In genomic region chr12:57549909-57550627, GRCh38 we compare ENCODE assay signal across 8 cellular contexts. TPM values are rescaled to one million over a fixed set of nuclear protein-coding genes. Genes with fewer than 3 reads are reported as not detected.
DNase-seq lines count a peak whose midpoint lies in the region; ATAC-seq lines count a peak whose summit lies in the region.

KIF5A (plus strand) TSS chr12:57550044; CDS start chr12:57550272, 228 bp downstream.

- H3K4me3 ChIP-seq in SJSA1 (peak within 1 kb of the TSS; percentile 25), iPS-11a (ENCODE audit: low read depth, low read length) (peak within 1 kb of the TSS; percentile 88)

- no peak within 1 kb of the TSS for H3K27ac ChIP-seq in SJSA1

- peaks cover 46% of the 10 kb centered on the region for H3K4me1 ChIP-seq in SJSA1 (replicated peaks)

- peaks cover 19% of the 10 kb centered on the region for H3K36me3 ChIP-seq in SJSA1

- no peaks in the 10 kb centered on the region for H3K9me3 ChIP-seq in SJSA1 (replicated peaks)

- DNase-seq in 8988T (peak; percentile 71), SJSA1 (ENCODE audit: low read depth in 1 of 2, low spot score in 2 of 2) (peak in 1 of 2 experiments; percentile 74)
- peak; percentile 26 for DNase-seq in activated naive CD8-positive, alpha-beta T cell treated with anti-CD3 and anti-CD28 coated beads, Interleukin-2, amount 50 U/mL, for 16 hours (ENCODE audit: low read depth, low spot score)
- peak; percentile 54 for DNase-seq in stimulated activated CD4-positive, alpha-beta T cell treated with anti-CD3 and anti-CD28 coated beads, Interleukin-12 subunit alpha, Interleukin-12 subunit beta, amount 100 ng/mL, for 4 hours

- ATAC-seq in GM19035 (IDR thresholded peaks at IDR 0.05; ENCODE audit: unreplicated experiment) (peak; percentile 37), GM21528 (IDR thresholded peaks at IDR 0.05; ENCODE audit: low FRiP score, unreplicated experiment) (no peak), HG03469 (IDR thresholded peaks at IDR 0.05; ENCODE audit: unreplicated experiment) (no peak)

- 0 out of 2 replicates have a peak, but pooled peaks cover 6% of the 10 kb centered on the region for H3K27me3 ChIP-seq in SJSA1 (replicated peaks)

RNA-seq across cellular contexts. Expression of gene KIF5A, which starts in this region (rescaled TPM):
- 2.1 and 2.8 TPM in 2 replicates for total RNA-seq in SJSA1 (2014; rRNA removed; shearing (Covaris generic))
